In genomic region chr14:21097616-21098133, GRCh38 we compare ENCODE assay signal across 8 cellular contexts. TPM values are rescaled to one million over a fixed set of nuclear protein-coding genes. Genes with fewer than 3 reads are reported as not detected.
A peak's percentile ranks its signal among the peaks of the same experiment; 100 is the strongest.
DNase-seq lines count a peak whose midpoint lies in the region; ATAC-seq and TF ChIP-seq lines count a peak whose summit lies in the region.

No MANE protein-coding gene starts in this region.

- no peaks in the 10 kb centered on the region for H3K9me3 Mint-ChIP-seq in T-helper 1 cell treated with Interleukin-12 subunit alpha and Interleukin-12 subunit beta and Interleukin-4 antibody, amounts not matched to agents 30 μg/mL and 1 μg/mL, for 36 hours

- WGBS in testis, 2 donors, result 2 to 6% methylated on average over 16 to 18 of the region's 22 CpGs

- no peak overlapping the region for H3K27ac Mint-ChIP-seq in T-helper 1 cell treated with Interleukin-12 subunit alpha and Interleukin-12 subunit beta and Interleukin-4 antibody, amounts not matched to agents 30 μg/mL and 1 μg/mL, for 36 hours

- peaks cover 19% of the 10 kb centered on the region for H3K27me3 Mint-ChIP-seq in T-helper 1 cell treated with Interleukin-12 subunit alpha and Interleukin-12 subunit beta and Interleukin-4 antibody, amounts not matched to agents 30 μg/mL and 1 μg/mL, for 36 hours (ENCODE audit: low read depth)

- no peaks in the 10 kb centered on the region for H3K36me3 ChIP-seq in adipocyte (ENCODE audit: control insufficient read depth, insufficient read depth, low read length, severe bottlenecking)
- H3K36me3 ChIP-seq in testis (ENCODE audit: low read depth, missing control alignments), result no peaks in the 10 kb centered on the region

- TF ChIP-seq CTCF in testis (IDR thresholded peaks at IDR 0.05), result no peak

- H3K4me3 ChIP-seq in adipocyte (ENCODE audit: low read length) (peak overlapping the region; percentile 70), testis (peak overlapping the region; percentile 63 to 70)

- TF ChIP-seq POLR2A in testis (IDR thresholded peaks at IDR 0.05), result no peak

- H3K9me3 ChIP-seq in adipocyte (ENCODE audit: control insufficient read depth, low read length) (no peaks in the 10 kb centered on the region), testis (no peaks in the 10 kb centered on the region)

- peaks cover 21% of the 10 kb centered on the region for H3K4me1 Mint-ChIP-seq in T-helper 1 cell treated with Interleukin-12 subunit alpha and Interleukin-12 subunit beta and Interleukin-4 antibody, amounts not matched to agents 30 μg/mL and 1 μg/mL, for 36 hours (ENCODE audit: low read depth)

- DNase-seq in T-helper 1 cell (no peak), adipocyte (ENCODE audit: low read depth) (peak; percentile 37), testis (peak; percentile 61)

- peak overlapping the region; percentile 77 for H3K4me3 Mint-ChIP-seq in T-helper 1 cell treated with Interleukin-12 subunit alpha and Interleukin-12 subunit beta and Interleukin-4 antibody, amounts not matched to agents 30 μg/mL and 1 μg/mL, for 36 hours

- ATAC-seq in GM18519 (IDR thresholded peaks at IDR 0.05; ENCODE audit: low FRiP score, unreplicated experiment), result no peak
- ATAC-seq in HG03354 (IDR thresholded peaks at IDR 0.05; ENCODE audit: poor library complexity, severe bottlenecking, unreplicated experiment), result no peak
- ATAC-seq in HG03571 (IDR thresholded peaks at IDR 0.05; ENCODE audit: unreplicated experiment), result no peak

- intact Hi-C loops in testis (cut with DNase I; ENCODE audit: low total_unique reads), result loop anchor here (10.0 kb wide), 1 partner anchor 83 kb away; no protein-coding TSS in a partner anchor

- H3K27ac ChIP-seq in layer of hippocampus (ENCODE audit: low read depth, low read length) (peak overlapping the region; percentile 77), testis (peak overlapping the region; percentile 87 to 94)

- H3K27me3 ChIP-seq in adipocyte (replicated peaks; ENCODE audit: control insufficient read depth, insufficient read depth, low read length) (no peaks in the 10 kb centered on the region), layer of hippocampus (ENCODE audit: control insufficient read depth, insufficient read depth, low read length) (no peaks in the 10 kb centered on the region), testis (no peaks in the 10 kb centered on the region)

- no peaks in the 10 kb centered on the region for H3K36me3 Mint-ChIP-seq in T-helper 1 cell treated with Interleukin-12 subunit alpha and Interleukin-12 subunit beta and Interleukin-4 antibody, amounts not matched to agents 30 μg/mL and 1 μg/mL, for 36 hours (ENCODE audit: low read depth)

- peak overlapping the region; percentile 58 for H3K9ac ChIP-seq in adipocyte (ENCODE audit: low read length)

- peaks cover 31% of the 10 kb centered on the region for H3K4me1 ChIP-seq in adipocyte (ENCODE audit: control insufficient read depth, insufficient read depth, low read length)
- peaks cover 33% of the 10 kb centered on the region for H3K4me1 ChIP-seq in testis

RNA-seq across cellular contexts. Expression of gene ZNF219, which starts 0.8 kb away (rescaled TPM):
- 10 to 100 TPM; 42.8 to 64.8 TPM for total RNA-seq in testis
- 17.7 TPM for polyA plus RNA-seq in testis (ENCODE audit: insufficient read depth, low read depth, low replicate concordance)

RNA-seq across cellular contexts. Expression of gene TMEM253, which starts 3.2 kb away (rescaled TPM):
- total RNA-seq in testis, result under 1 TPM in 1 of 2 donors, not detected in 1; 0.50 TPM
- polyA plus RNA-seq in testis (ENCODE audit: insufficient read depth, low read depth, low replicate concordance), result 0.65 TPM

RNA-seq across cellular contexts. Expression of gene ARHGEF40, which starts 27.6 kb away (rescaled TPM):
- 10 to 100 TPM; 30.5 to 36.9 TPM for total RNA-seq in testis
- 22.0 TPM for polyA plus RNA-seq in testis (ENCODE audit: insufficient read depth, low read depth, low replicate concordance)

RNA-seq across cellular contexts. Expression of gene RNASE8, which starts 40.1 kb away (rescaled TPM):
- not detected for total RNA-seq in testis
- polyA plus RNA-seq in testis (ENCODE audit: insufficient read depth, low read depth, low replicate concordance), result not detected

RNA-seq across cellular contexts. Expression of gene RNASE7, which starts 55.5 kb away (rescaled TPM):
- total RNA-seq in testis, result under 1 TPM; 0.43 to 0.55 TPM
- polyA plus RNA-seq in testis (ENCODE audit: insufficient read depth, low read depth, low replicate concordance), result 0.24 TPM

Comparison
In these comparisons a context has a peak if more than half of its experiments do, and no peak if none do; other contexts are left out.
1. DNase-seq: peak in adipocyte (single experiment) and testis (single experiment); none in T-helper 1 cell (0 of 5).